1 cellular context compared by ENCODE assay signal in the genomic region with DNA sequence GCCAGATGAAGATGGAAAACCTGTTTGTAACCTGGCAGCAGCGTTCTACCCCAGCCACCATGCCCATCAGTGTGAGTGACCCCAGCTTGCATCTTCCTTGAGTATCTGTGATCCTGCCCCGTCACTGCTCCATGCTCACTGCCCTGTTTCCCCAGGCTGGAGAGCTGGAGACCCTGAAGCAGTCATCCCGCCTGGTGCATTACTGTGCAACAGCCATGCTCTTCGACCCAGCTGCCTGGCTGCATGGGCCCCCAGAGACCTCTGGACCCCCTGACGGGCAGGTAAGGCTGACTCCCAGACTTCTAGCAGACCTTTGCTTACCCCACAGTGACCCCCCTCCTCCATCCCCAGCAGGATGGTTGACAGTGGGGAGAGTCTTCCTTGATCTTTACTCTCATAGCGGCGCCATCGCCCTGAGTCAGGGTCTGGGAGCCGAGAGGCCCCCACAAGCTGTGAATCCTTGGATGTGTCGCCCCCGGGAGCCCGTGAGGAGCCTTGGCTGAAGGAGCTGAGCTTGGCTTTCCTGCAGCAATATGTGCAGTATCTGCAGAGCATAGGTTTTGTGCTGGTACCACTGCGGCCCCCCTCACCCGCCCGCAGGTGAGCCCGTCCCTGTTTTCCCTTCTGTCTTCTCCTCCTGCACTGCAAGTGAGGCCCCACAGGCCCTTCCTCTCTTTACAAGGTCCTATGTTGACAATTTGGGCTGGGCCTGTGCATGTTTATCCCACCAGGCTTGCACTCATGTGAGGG.
TF ChIP-seq lines count a peak whose summit lies in the region.

No MANE protein-coding gene starts in this region.

TF ChIP-seq in endothelial cell of umbilical vein, 7 proteins besides CTCF, POLR2A, EP300 and RAD21:
- TF ChIP-seq, protein P1, sequence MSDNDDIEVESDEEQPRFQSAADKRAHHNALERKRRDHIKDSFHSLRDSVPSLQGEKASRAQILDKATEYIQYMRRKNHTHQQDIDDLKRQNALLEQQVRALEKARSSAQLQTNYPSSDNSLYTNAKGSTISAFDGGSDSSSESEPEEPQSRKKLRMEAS (IDR thresholded peaks at IDR 0.05; ENCODE audit: insufficient read depth, insufficient read length), result no peak
- TF ChIP-seq MYC (IDR thresholded peaks at IDR 0.05; ENCODE audit: low read depth, low read length) (no peak), EZH2 (IDR thresholded peaks at IDR 0.05; ENCODE audit: borderline replicate concordance, low read depth, low read length, severe bottlenecking) (no peak), POLR2AphosphoS5 (IDR thresholded peaks at IDR 0.05; ENCODE audit: insufficient read depth, low read depth, low read length) (peak; percentile 51)
